Comparison of ENCODE assay signal across 29 cellular contexts in the genomic region with DNA sequence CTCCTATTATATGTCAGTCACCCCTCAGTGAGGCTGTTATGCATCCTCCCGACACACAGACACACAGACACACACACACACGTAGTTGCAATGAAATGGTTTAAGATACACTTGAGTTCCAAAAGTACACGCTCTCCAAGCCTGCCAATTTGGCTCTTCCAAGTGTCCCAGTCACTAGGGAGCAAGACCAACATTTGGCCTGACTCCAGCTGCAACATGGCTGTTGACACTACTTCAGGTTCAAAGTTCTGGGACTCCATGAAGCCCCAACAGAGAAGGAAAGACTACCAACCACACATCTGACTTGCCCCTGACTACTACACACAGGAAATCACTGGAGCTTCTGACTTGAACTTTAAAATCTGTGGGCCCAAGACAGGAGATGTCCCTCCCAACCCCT.
"Had no signal": no experiment of that assay in that cellular context is flagged by ENCODE, and none has a peak within 500 bp of the region (broad histone marks: within the 10 kb centered on the region; RNA-seq: fewer than 3 reads in every experiment).

No MANE protein-coding gene starts in this region.

- H3K27ac Mint-ChIP-seq: dendritic cell treated with granulocyte-macrophage colony-stimulating factor and Interleukin-4, amounts not matched to agents 40 ng/mL and 50 ng/mL, for 4 days; effector memory CD8-positive, alpha-beta T cell; endodermal cell had no signal

- H3K4me3 Mint-ChIP-seq: dendritic cell treated with granulocyte-macrophage colony-stimulating factor and Interleukin-4, amounts not matched to agents 40 ng/mL and 50 ng/mL, for 4 days; effector memory CD8-positive, alpha-beta T cell; endodermal cell had no signal

- H3K27ac ChIP-seq: colonic mucosa, coronary artery, dorsolateral prefrontal cortex, epithelial cell of prostate, esophagus muscularis mucosa, esophagus squamous epithelium, foreskin keratinocyte, gastrocnemius medialis, gastroesophageal sphincter, heart left ventricle, heart right ventricle had no signal

- DNase-seq: colonic mucosa; cortex of kidney; dermis blood vessel endothelial cell; dorsolateral prefrontal cortex; effector CD4-positive, alpha-beta T cell; effector CD8-positive, alpha-beta T cell; effector memory CD4-positive, alpha-beta T cell; effector memory CD8-positive, alpha-beta T cell; endodermal cell; erythroblast; esophagus squamous epithelium; foreskin fibroblast; foreskin keratinocyte; foreskin melanocyte; gastrocnemius medialis; glutamatergic neuron; head of caudate nucleus; heart right ventricle had no signal

- FAIRE-seq: colon, endometrium, endothelial cell of umbilical vein, frontal cortex had no signal

- H3K4me1 Mint-ChIP-seq: endodermal cell had no signal

- H3K4me1 ChIP-seq: colonic mucosa, esophagus muscularis mucosa, esophagus squamous epithelium, foreskin keratinocyte, gastrocnemius medialis, gastroesophageal sphincter, heart left ventricle, heart right ventricle had no signal

- H3K36me3 ChIP-seq: colonic mucosa, esophagus muscularis mucosa, esophagus squamous epithelium, gastrocnemius medialis, gastroesophageal sphincter, heart left ventricle, heart right ventricle had no signal

- H3K4me3 ChIP-seq: colonic mucosa, coronary artery, dorsolateral prefrontal cortex, esophagus muscularis mucosa, esophagus squamous epithelium, gastrocnemius medialis, gastroesophageal sphincter, heart left ventricle, heart right ventricle had no signal

- H3K27me3 ChIP-seq: colonic mucosa, dorsolateral prefrontal cortex, esophagus muscularis mucosa, foreskin keratinocyte, gastrocnemius medialis, gastroesophageal sphincter, heart left ventricle had no signal

- H3K9me3 ChIP-seq: colonic mucosa, esophagus muscularis mucosa, esophagus squamous epithelium, gastrocnemius medialis had no signal

- ATAC-seq: effector memory CD8-positive, alpha-beta T cell; esophagus mucosa; foreskin keratinocyte; gastrocnemius medialis; gastroesophageal sphincter; heart left ventricle; heart right ventricle had no signal
